Comparison of ENCODE assay signal across 17 cellular contexts in genomic region chr9:93665128-93665565, GRCh38.
DNase-seq lines count a peak whose midpoint lies in the region; ATAC-seq and TF ChIP-seq lines count a peak whose summit lies in the region.
"Had no signal": no experiment of that assay in that cellular context is flagged by ENCODE, and none has a peak within 500 bp of the region (broad histone marks: within the 10 kb centered on the region; RNA-seq: fewer than 3 reads in every experiment).

No MANE protein-coding gene starts in this region.

- no peak overlapping the region for H3K4me3 ChIP-seq in ascending aorta
- H3K4me3 ChIP-seq: GM12878, GM23248 had no signal

- no peaks in the 10 kb centered on the region for H3K9me3 ChIP-seq in ascending aorta

- no peaks in the 10 kb centered on the region for H3K4me1 Mint-ChIP-seq in activated naive CD4-positive, alpha-beta T cell treated with anti-CD3 and anti-CD28 coated beads, Interleukin-2, amount 10 ng/mL, durations not matched to agents 7 days and 5 days
- peaks cover 5% of the 10 kb centered on the region for H3K4me1 Mint-ChIP-seq in stimulated activated effector memory CD8-positive, alpha-beta T cell treated with anti-CD3 and anti-CD28 coated beads, Interleukin-12 subunit alpha, Interleukin-12 subunit beta, amount 100 ng/mL, for 72 hours

- peaks cover 3% of the 10 kb centered on the region for H3K36me3 Mint-ChIP-seq in activated naive CD4-positive, alpha-beta T cell treated with anti-CD3 and anti-CD28 coated beads, Interleukin-2, amount 10 ng/mL, durations not matched to agents 7 days and 5 days
- peaks cover 23% of the 10 kb centered on the region for H3K36me3 Mint-ChIP-seq in stimulated activated effector memory CD8-positive, alpha-beta T cell treated with anti-CD3 and anti-CD28 coated beads, Interleukin-12 subunit alpha, Interleukin-12 subunit beta, amount 100 ng/mL, for 72 hours

- H3K36me3 ChIP-seq in ascending aorta, result peaks cover 35 to 60% of the 10 kb centered on the region in 2 donors

- H3K9me3 Mint-ChIP-seq in activated naive CD4-positive, alpha-beta T cell treated with anti-CD3 and anti-CD28 coated beads, Interleukin-2, amount 10 ng/mL, durations not matched to agents 7 days and 5 days, result no peaks in the 10 kb centered on the region
- H3K9me3 Mint-ChIP-seq in stimulated activated effector memory CD8-positive, alpha-beta T cell treated with anti-CD3 and anti-CD28 coated beads, Interleukin-12 subunit alpha, Interleukin-12 subunit beta, amount 100 ng/mL, for 72 hours, result no peaks in the 10 kb centered on the region

- CTCF ChIA-PET in activated naive CD4-positive, alpha-beta T cell treated with anti-CD3 and anti-CD28 coated beads, Interleukin-2, amount 10 ng/mL, durations not matched to agents 7 days and 5 days (lab: Charles Lee), result no interaction called here

- no peaks in the 10 kb centered on the region for H3K27me3 ChIP-seq in ascending aorta

- no peak overlapping the region for H3K4me3 Mint-ChIP-seq in activated naive CD4-positive, alpha-beta T cell treated with anti-CD3 and anti-CD28 coated beads, Interleukin-2, amount 10 ng/mL, durations not matched to agents 7 days and 5 days
- H3K4me3 Mint-ChIP-seq in stimulated activated effector memory CD8-positive, alpha-beta T cell treated with anti-CD3 and anti-CD28 coated beads, Interleukin-12 subunit alpha, Interleukin-12 subunit beta, amount 100 ng/mL, for 72 hours, result no peak overlapping the region

- H3K27me3 Mint-ChIP-seq in activated naive CD4-positive, alpha-beta T cell treated with anti-CD3 and anti-CD28 coated beads, Interleukin-2, amount 10 ng/mL, durations not matched to agents 7 days and 5 days, result no peaks in the 10 kb centered on the region

- no peak for ATAC-seq in stimulated activated effector memory CD8-positive, alpha-beta T cell treated with anti-CD3 and anti-CD28 coated beads, Interleukin-12 subunit alpha, Interleukin-12 subunit beta, amount 100 ng/mL, for 72 hours
- ATAC-seq in GM18870 (IDR thresholded peaks at IDR 0.05; ENCODE audit: unreplicated experiment), result no peak
- ATAC-seq: GM12878, HCT116 had no signal

- H3K27ac Mint-ChIP-seq in activated naive CD4-positive, alpha-beta T cell treated with anti-CD3 and anti-CD28 coated beads, Interleukin-2, amount 10 ng/mL, durations not matched to agents 7 days and 5 days, result no peak overlapping the region
- H3K27ac Mint-ChIP-seq in stimulated activated effector memory CD8-positive, alpha-beta T cell treated with anti-CD3 and anti-CD28 coated beads, Interleukin-12 subunit alpha, Interleukin-12 subunit beta, amount 100 ng/mL, for 72 hours, result peak overlapping the region; percentile 7

- TF ChIP-seq CTCF in ascending aorta (IDR thresholded peaks at IDR 0.05), result no peak

- no peaks in the 10 kb centered on the region for H3K4me1 ChIP-seq in ascending aorta

- intact Hi-C loops in ascending aorta (cut with DNase I), result no loop called here

- H3K27ac ChIP-seq in ascending aorta, result no peak overlapping the region
- H3K27ac ChIP-seq: GM23248, HL-60 had no signal

- peak; percentile 8 for DNase-seq in activated naive CD4-positive, alpha-beta T cell treated with anti-CD3 and anti-CD28 coated beads, Interleukin-2, amount 10 ng/mL, durations not matched to agents 7 days and 5 days
- DNase-seq in activated naive CD4-positive, alpha-beta T cell treated with Interleukin-2 at 50 U/mL for 16 hours, result no peak
- DNase-seq in ascending aorta (ENCODE audit: low spot score in 2 of 2), result peak; percentile 4 to 49
- DNase-seq in islet precursor cell, result peak; percentile 32
- DNase-seq in stimulated activated effector memory CD8-positive, alpha-beta T cell treated with anti-CD3 and anti-CD28 coated beads, Interleukin-12 subunit alpha, Interleukin-12 subunit beta, amount 100 ng/mL, for 72 hours (ENCODE audit: low spot score in 2 of 2), result no peak
- DNase-seq in DMS53 (lab: John Stamatoyannopoulos, UW), result no peak
- DNase-seq in putamen (ENCODE audit: low spot score), result no peak
- DNase-seq: C1 segment of cervical spinal cord, GDM1, GM23248, NCI-H1105, NCI-H1930, NCI-H446 had no signal

Comparison
In these comparisons a context has a peak if more than half of its experiments do, and no peak if none do; other contexts are left out.
1. DNase-seq: peak in activated naive CD4-positive, alpha-beta T cell treated with anti-CD3 and anti-CD28 coated beads, Interleukin-2, amount 10 ng/mL, durations not matched to agents 7 days and 5 days (single experiment), ascending aorta (2 of 2) and islet precursor cell (single experiment); none in activated naive CD4-positive, alpha-beta T cell treated with Interleukin-2 at 50 U/mL for 16 hours (single experiment), stimulated activated effector memory CD8-positive, alpha-beta T cell treated with anti-CD3 and anti-CD28 coated beads, Interleukin-12 subunit alpha, Interleukin-12 subunit beta, amount 100 ng/mL, for 72 hours (0 of 2), DMS53 (single experiment) and putamen (single experiment).